In genomic region chr5:34580983-34581382, GRCh38 we compare ENCODE assay signal across 1 cellular context.
TF ChIP-seq lines count a peak whose summit lies in the region.

No MANE protein-coding gene starts in this region.

TF ChIP-seq in WTC11, 78 proteins besides CTCF, POLR2A, EP300 and RAD21 (continued from another document):
- TF ChIP-seq E2F1 (CRISPR knock-in tag; IDR thresholded peaks at IDR 0.05) = no peak
- TF ChIP-seq NR3C1 (CRISPR knock-in tag; conservative IDR thresholded peaks at IDR 0.05; ENCODE audit: low read depth) = no peak
- no peak for TF ChIP-seq IRF2 (CRISPR knock-in tag; IDR thresholded peaks at IDR 0.05; ENCODE audit: borderline replicate concordance, low read depth)
- no peak for TF ChIP-seq NFATC4 (CRISPR knock-in tag; IDR thresholded peaks at IDR 0.05)
- TF ChIP-seq MXD4 (CRISPR knock-in tag; IDR thresholded peaks at IDR 0.05; ENCODE audit: borderline replicate concordance) = no peak
- no peak for TF ChIP-seq TEAD4 (CRISPR knock-in tag; IDR thresholded peaks at IDR 0.05)
- TF ChIP-seq CDX4 (CRISPR knock-in tag; IDR thresholded peaks at IDR 0.05; ENCODE audit: borderline replicate concordance) = no peak
- TF ChIP-seq TEAD1 (CRISPR knock-in tag; IDR thresholded peaks at IDR 0.05) = no peak
- no peak for TF ChIP-seq NR1H2 (CRISPR knock-in tag; IDR thresholded peaks at IDR 0.05)
- no peak for TF ChIP-seq ATF1 (CRISPR knock-in tag; IDR thresholded peaks at IDR 0.05)
- TF ChIP-seq GTF2I (CRISPR knock-in tag; conservative IDR thresholded peaks at IDR 0.05) = no peak
- no peak for TF ChIP-seq MYBL2 (CRISPR knock-in tag; IDR thresholded peaks at IDR 0.05)
- TF ChIP-seq HMGA2 (CRISPR knock-in tag; IDR thresholded peaks at IDR 0.05) = no peak
